Comparison of ENCODE assay signal across 14 cellular contexts in genomic region chr4:99321241-99322191, GRCh38. TPM values are rescaled to one million over a fixed set of nuclear protein-coding genes. Genes with fewer than 3 reads are reported as not detected.
A peak's percentile ranks its signal among the peaks of the same experiment; 100 is the strongest.
DNase-seq lines count a peak whose midpoint lies in the region; ATAC-seq and TF ChIP-seq lines count a peak whose summit lies in the region.
"Had no signal": no experiment of that assay in that cellular context is flagged by ENCODE, and none has a peak within 500 bp of the region (broad histone marks: within the 10 kb centered on the region; RNA-seq: fewer than 3 reads in every experiment).

ADH1B (minus strand) TSS chr4:99321401; CDS start chr4:99321331, 70 bp downstream.

- no peak within 1 kb of the TSS for H3K9ac ChIP-seq in HUES48 (ENCODE audit: low read depth, low read length)

- TF ChIP-seq POLR2A in right lobe of liver (IDR thresholded peaks at IDR 0.05) (peak; percentile 60), gastrocnemius medialis (IDR thresholded peaks at IDR 0.05) (peak in 1 of 2 donors; percentile 18)

- H3K27ac ChIP-seq in HUES48 (ENCODE audit: low read depth, low read length): peak within 1 kb of the TSS; percentile 42
- H3K27ac ChIP-seq in right lobe of liver: peak within 1 kb of the TSS; percentile 5 to 90 (median 86)
- H3K27ac ChIP-seq in gastrocnemius medialis: peak within 1 kb of the TSS; percentile 88 to 93 (median 92)
- H3K27ac ChIP-seq: SJCRH30 had no signal

- H3K4me3 ChIP-seq in HUES48 (ENCODE audit: low read depth, low read length) (no peak within 1 kb of the TSS), fibroblast of mammary gland (ENCODE audit: control insufficient read depth, low read depth, low read length) (peak within 1 kb of the TSS; percentile 34), right lobe of liver (peak within 1 kb of the TSS; percentile 3 to 64 (median 62)), gastrocnemius medialis (peak within 1 kb of the TSS in 2 of 4 donors; percentile 0 to 35)
- H3K4me3 ChIP-seq: K562, SJCRH30 had no signal

- 16% methylated on average over 8 of the region's 8 CpGs for WGBS in right lobe of liver (ENCODE audit: insufficient coverage, low coverage, low lambda C conversion rate, missing lambda C conversion rate)

- H3K36me3 ChIP-seq in HUES48 (ENCODE audit: control insufficient read depth, insufficient read depth, low read length): no peaks in the 10 kb centered on the region
- peaks cover 0 to 42% (median 19%) of the 10 kb centered on the region in 4 donors for H3K36me3 ChIP-seq in right lobe of liver
- H3K36me3 ChIP-seq in gastrocnemius medialis: no peaks in the 10 kb centered on the region
- H3K36me3 ChIP-seq: SJCRH30 had no signal

- in situ Hi-C loops in gastrocnemius medialis (cut with MboI; ENCODE audit: low sequenced_read_pairs in 4 of 4): no loop called here

- no peak for TF ChIP-seq CTCF in fibroblast of mammary gland (conservative IDR thresholded peaks at IDR 0.05; ENCODE audit: control insufficient read depth, insufficient read depth, low read depth, low read length)
- TF ChIP-seq CTCF in right lobe of liver (IDR thresholded peaks at IDR 0.05): no peak
- no peak for TF ChIP-seq CTCF in gastrocnemius medialis (IDR thresholded peaks at IDR 0.05 in 4 of 5, conservative IDR thresholded peaks at IDR 0.05 in 1 of 5)

- intact Hi-C loops in right lobe of liver (cut with DNase I) (no loop called here), gastrocnemius medialis (cut with DNase I; ENCODE audit: low total_unique reads) (loop anchor here (2.0 to 5.0 kb wide), 5 partner anchors 21 to 631 kb away; partner anchors contain the start of genes H2AZ1 and METAP1)

- ATAC-seq in right lobe of liver (peak; percentile 8 to 57 (median 28)), gastrocnemius medialis (no peak), HG03378 (IDR thresholded peaks at IDR 0.05; ENCODE audit: unreplicated experiment) (no peak)
- ATAC-seq: K562 had no signal

- H3K9me3 ChIP-seq in HUES48 (ENCODE audit: control insufficient read depth, insufficient read depth, low read length) (0 out of 2 replicates have a peak, but pooled peaks cover 2% of the 10 kb centered on the region), right lobe of liver (no peaks in the 10 kb centered on the region), gastrocnemius medialis (no peaks in the 10 kb centered on the region)
- H3K9me3 ChIP-seq: SJCRH30 had no signal

- DNase-seq in fibroblast of mammary gland (ENCODE audit: low read depth) (peak; percentile 58), right lobe of liver (peak in 2 of 3 donors; percentile 54 to 64), gastrocnemius medialis (no peak), Kasumi-1 (lab: John Stamatoyannopoulos, UW) (no peak), COLO829 (ENCODE audit: low spot score) (no peak)
- DNase-seq in stimulated activated naive CD4-positive, alpha-beta T cell (lab: John Stamatoyannopoulos, UW): no peak
- DNase-seq: activated naive CD8-positive, alpha-beta T cell treated with anti-CD3 and anti-CD28 coated beads for 36 hours; NCI-H187; SJCRH30 had no signal

- H3K27me3 ChIP-seq in HUES48 (ENCODE audit: control insufficient read depth, insufficient read depth, low read length) (no peaks in the 10 kb centered on the region), right lobe of liver (no peaks in the 10 kb centered on the region), gastrocnemius medialis (no peaks in the 10 kb centered on the region)
- H3K27me3 ChIP-seq: SJCRH30 had no signal

- H3K4me1 ChIP-seq in HUES48 (ENCODE audit: control insufficient read depth, insufficient read depth, low read length) (peaks cover 18% of the 10 kb centered on the region), right lobe of liver (peaks cover 0 to 52% (median 23%) of the 10 kb centered on the region in 4 donors), gastrocnemius medialis (peaks cover 34% of the 10 kb centered on the region in 2 donors)
- H3K4me1 ChIP-seq: SJCRH30 had no signal

RNA-seq across cellular contexts. Expression of gene ADH1B, which starts in this region (rescaled TPM):
- total RNA-seq in right lobe of liver (1,000 to 10,000 TPM in 3 of 6 experiments, 100 to 1,000 TPM in 3; 531 to 4,444 (median 1,842) TPM), gastrocnemius medialis (100 to 1,000 TPM in 3 of 4 donors, 10 to 100 TPM in 1; 67.9 to 167 (median 119) TPM)
- total RNA-seq: activated CD8-positive, alpha-beta memory T cell treated with anti-CD3 and anti-CD28 coated beads for 36 hours; activated naive CD8-positive, alpha-beta T cell treated with anti-CD3 and anti-CD28 coated beads for 36 hours; glomerular endothelial cell; SJCRH30 had no signal

Comparison
In these comparisons a context has a peak if more than half of its experiments do, and no peak if none do; other contexts are left out.
1. H3K27ac ChIP-seq: peak in every context shown above with its lines; median percentile 92 in gastrocnemius medialis; 86 in right lobe of liver; 42 in HUES48.
2. DNase-seq: peak in fibroblast of mammary gland (single experiment) and right lobe of liver (2 of 3); none in gastrocnemius medialis (0 of 2), stimulated activated naive CD4-positive, alpha-beta T cell (0 of 6), Kasumi-1 (0 of 2) and COLO829 (single experiment).
3. ATAC-seq: peak in right lobe of liver (4 of 4); none in gastrocnemius medialis (0 of 2) and HG03378 (single experiment).